In genomic region chr4:72843466-72843865, GRCh38 we compare ENCODE assay signal across 29 cellular contexts.
"Had no signal": no experiment of that assay in that cellular context is flagged by ENCODE, and none has a peak within 500 bp of the region (broad histone marks: within the 10 kb centered on the region; RNA-seq: fewer than 3 reads in every experiment).

No MANE protein-coding gene starts in this region.

- H3K36me3 Mint-ChIP-seq: activated naive CD8-positive, alpha-beta T cell treated with anti-CD3 and anti-CD28 coated beads, Interleukin-2, amount 10 ng/mL, durations not matched to agents 7 days and 5 days; naive B cell had no signal

- H3K4me1 ChIP-seq: lower lobe of right lung, testis had no signal

- H3K4me3 ChIP-seq: cardiac muscle cell, lower lobe of right lung, testis had no signal

- H3K27ac ChIP-seq: cardiac muscle cell, lower lobe of right lung, testis, VCaP had no signal

- ATAC-seq: activated CD4-positive, CD25-positive, alpha-beta regulatory T cell treated with anti-CD3 and anti-CD28 coated beads, Interleukin-2, amount 50 U/mL, for 24 hours; activated T-cell treated with anti-CD3 and anti-CD28 coated beads, Interleukin-2, amount 50 U/mL, for 72 hours; left lobe of liver; lower lobe of right lung; sciatic nerve had no signal

- H3K4me1 Mint-ChIP-seq: activated CD4-positive, alpha-beta memory T cell treated with anti-CD3 and anti-CD28 coated beads, Interleukin-2, amount 10 ng/mL, durations not matched to agents 7 days and 5 days; activated CD4-positive, alpha-beta T cell treated with anti-CD3 and anti-CD28 coated beads, Interleukin-2, amount 10 ng/mL, durations not matched to agents 24 days and 14 days; activated naive CD8-positive, alpha-beta T cell treated with anti-CD3 and anti-CD28 coated beads, Interleukin-2, amount 10 ng/mL, durations not matched to agents 7 days and 5 days; naive B cell had no signal

- H3K36me3 ChIP-seq: cardiac muscle cell, lower lobe of right lung had no signal

- H3K4me3 Mint-ChIP-seq: activated CD4-positive, alpha-beta memory T cell treated with anti-CD3 and anti-CD28 coated beads, Interleukin-2, amount 10 ng/mL, durations not matched to agents 7 days and 5 days; activated CD4-positive, alpha-beta T cell treated with anti-CD3 and anti-CD28 coated beads, Interleukin-2, amount 10 ng/mL, durations not matched to agents 24 days and 14 days; activated naive CD4-positive, alpha-beta T cell treated with anti-CD3 and anti-CD28 coated beads for 36 hours; activated naive CD8-positive, alpha-beta T cell treated with anti-CD3 and anti-CD28 coated beads, Interleukin-2, amount 10 ng/mL, durations not matched to agents 7 days and 5 days; activated T-cell treated with anti-CD3 and anti-CD28 coated beads, Interleukin-2, amount 50 U/mL, for 72 hours; dendritic cell treated with granulocyte-macrophage colony-stimulating factor and Interleukin-4, amounts not matched to agents 40 ng/mL and 50 ng/mL, for 4 days; naive B cell; T-helper 2 cell treated with Interferon-gamma antibody and Interleukin-4, amounts not matched to agents 5 μg/mL and 100 μg/mL, for 36 hours had no signal

- DNase-seq: activated CD4-positive, alpha-beta memory T cell treated with anti-CD3 and anti-CD28 coated beads, Interleukin-2, amount 10 ng/mL, durations not matched to agents 7 days and 5 days; activated CD4-positive, alpha-beta T cell treated with anti-CD3 and anti-CD28 coated beads, Interleukin-2, amount 10 ng/mL, durations not matched to agents 24 days and 14 days; activated effector memory CD4-positive, alpha-beta T cell treated with Interleukin-2 at 50 U/mL for 16 hours; activated naive CD4-positive, alpha-beta T cell treated with anti-CD3 and anti-CD28 coated beads for 36 hours; activated naive CD8-positive, alpha-beta T cell treated with anti-CD3 and anti-CD28 coated beads, Interleukin-2, amount 10 ng/mL, durations not matched to agents 7 days and 5 days; activated T-cell treated with anti-CD3 and anti-CD28 coated beads, Interleukin-2, amount 50 U/mL, for 72 hours; amygdala; effector CD8-positive, alpha-beta T cell; foreskin melanocyte; head of caudate nucleus; hypothalamus; islet precursor cell; lower lobe of right lung; naive B cell; nucleus accumbens; posterior cingulate gyrus; small intestine; stimulated activated CD4-positive, alpha-beta T cell treated with anti-CD3 and anti-CD28 coated beads, Interleukin-15, amount 100 ng/mL, for 24 hours; stimulated activated CD4-positive, alpha-beta T cell treated with anti-CD3 and anti-CD28 coated beads, Interleukin-2, amount 100 ng/mL, for 48 hours; stimulated activated CD8-positive, alpha-beta memory T cell treated with anti-CD3 and anti-CD28 coated beads, Interleukin-4, amount 100 ng/mL, for 48 hours; stimulated activated naive CD4-positive, alpha-beta T cell; testis had no signal

- H3K9me3 Mint-ChIP-seq: activated CD4-positive, alpha-beta T cell treated with anti-CD3 and anti-CD28 coated beads, Interleukin-2, amount 10 ng/mL, durations not matched to agents 24 days and 14 days; activated naive CD4-positive, alpha-beta T cell treated with anti-CD3 and anti-CD28 coated beads for 36 hours; activated naive CD8-positive, alpha-beta T cell treated with anti-CD3 and anti-CD28 coated beads, Interleukin-2, amount 10 ng/mL, durations not matched to agents 7 days and 5 days; T-helper 2 cell treated with Interferon-gamma antibody and Interleukin-4, amounts not matched to agents 5 μg/mL and 100 μg/mL, for 36 hours had no signal

- H3K9me3 ChIP-seq: lower lobe of right lung, testis had no signal

- H3K27me3 ChIP-seq: cardiac muscle cell, testis had no signal

- H3K27ac Mint-ChIP-seq: activated CD4-positive, alpha-beta memory T cell treated with anti-CD3 and anti-CD28 coated beads, Interleukin-2, amount 10 ng/mL, durations not matched to agents 7 days and 5 days; activated CD4-positive, alpha-beta T cell treated with anti-CD3 and anti-CD28 coated beads, Interleukin-2, amount 10 ng/mL, durations not matched to agents 24 days and 14 days; activated naive CD4-positive, alpha-beta T cell treated with anti-CD3 and anti-CD28 coated beads for 36 hours; activated naive CD8-positive, alpha-beta T cell treated with anti-CD3 and anti-CD28 coated beads, Interleukin-2, amount 10 ng/mL, durations not matched to agents 7 days and 5 days; activated T-cell treated with anti-CD3 and anti-CD28 coated beads, Interleukin-2, amount 50 U/mL, for 72 hours; dendritic cell treated with granulocyte-macrophage colony-stimulating factor and Interleukin-4, amounts not matched to agents 40 ng/mL and 50 ng/mL, for 4 days; naive B cell; T-helper 2 cell treated with Interferon-gamma antibody and Interleukin-4, amounts not matched to agents 5 μg/mL and 100 μg/mL, for 36 hours had no signal
